ENCODE assay signal across 16 cellular contexts in the genomic region with DNA sequence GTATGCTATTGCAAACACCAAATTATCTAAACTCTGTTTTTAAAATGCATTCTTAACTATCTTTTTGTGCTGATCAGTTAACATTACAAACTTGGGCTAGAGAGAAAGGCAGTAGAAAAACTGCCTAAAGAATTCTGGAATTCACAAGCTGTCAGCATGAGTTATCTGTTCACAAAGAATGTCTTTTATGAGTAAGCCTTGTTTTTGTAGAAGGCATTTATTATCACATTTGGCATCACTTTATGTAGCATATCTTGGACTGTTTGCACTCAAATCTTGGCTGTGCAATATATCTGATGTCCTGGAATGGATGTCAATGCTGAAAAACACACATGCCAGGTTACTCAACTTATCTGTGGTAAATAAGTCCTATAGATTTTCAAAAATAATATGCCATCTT. TPM values are rescaled to one million over a fixed set of nuclear protein-coding genes. Genes with fewer than 3 reads are reported as not detected.
DNase-seq lines count a peak whose midpoint lies in the region; ATAC-seq, FAIRE-seq and TF ChIP-seq lines count a peak whose summit lies in the region.
"Had no signal": no experiment of that assay in that cellular context is flagged by ENCODE, and none has a peak within 500 bp of the region (broad histone marks: within the 10 kb centered on the region; RNA-seq: fewer than 3 reads in every experiment).

No MANE protein-coding gene starts in this region.

- CTCF ChIA-PET in activated CD8-positive, alpha-beta T cell treated with anti-CD3 and anti-CD28 coated beads for 36 hours (lab: Charles Lee) = no interaction called here

- TF ChIP-seq CTCF in fibroblast of the aortic adventitia (IDR thresholded peaks at IDR 0.05; ENCODE audit: insufficient read depth, low read length) (no peak), pancreas (IDR thresholded peaks at IDR 0.05) (no peak)
- no peak for TF ChIP-seq CTCF in activated CD8-positive, alpha-beta T cell treated with anti-CD3 and anti-CD28 coated beads for 36 hours (IDR thresholded peaks at IDR 0.05)

- H3K27ac Mint-ChIP-seq in activated CD8-positive, alpha-beta T cell treated with anti-CD3 and anti-CD28 coated beads for 36 hours = no peak overlapping the region

- no peak overlapping the region for H3K27ac ChIP-seq in pancreas

- no peaks in the 10 kb centered on the region for H3K4me1 ChIP-seq in pancreas
- H3K4me1 ChIP-seq: Caco-2 had no signal

- no peaks in the 10 kb centered on the region for H3K36me3 ChIP-seq in pancreas

- no peaks in the 10 kb centered on the region for H3K27me3 ChIP-seq in pancreas

- H3K36me3 Mint-ChIP-seq in activated CD8-positive, alpha-beta T cell treated with anti-CD3 and anti-CD28 coated beads for 36 hours (ENCODE audit: low read depth) = no peaks in the 10 kb centered on the region

- no peak overlapping the region for H3K4me3 Mint-ChIP-seq in activated CD8-positive, alpha-beta T cell treated with anti-CD3 and anti-CD28 coated beads for 36 hours

- no peak for ATAC-seq in activated CD8-positive, alpha-beta T cell treated with anti-CD3 and anti-CD28 coated beads for 36 hours
- no peak for ATAC-seq in pancreas
- ATAC-seq: HepG2 had no signal

- no peak for DNase-seq in H54 (ENCODE audit: insufficient read length, low spot score)
- DNase-seq in amniotic epithelial cell (ENCODE audit: low read depth) = peak; percentile 79
- DNase-seq in fibroblast of the aortic adventitia (ENCODE audit: low read depth) = peak; percentile 60
- DNase-seq in retina = peak; percentile 14
- DNase-seq in activated CD8-positive, alpha-beta T cell treated with anti-CD3 and anti-CD28 coated beads for 36 hours = no peak
- no peak for DNase-seq in pancreas
- DNase-seq in T-helper 2 cell = no peak
- DNase-seq in NCI-H2196 (lab: John Stamatoyannopoulos, UW; ENCODE audit: unreplicated experiment) = no peak
- DNase-seq: C1 segment of cervical spinal cord, Caco-2, HCEC 1CT, KG1, NCI-H1417 treated with DMSO at 0.1 percent for 48 hours, NCI-H1930, NCI-H510A had no signal

- FAIRE-seq in H54 (lab: Jason Lieb, UNC) (peak; percentile 52), pancreas (lab: Jason Lieb, UNC) (no peak)
- FAIRE-seq: HepG2 had no signal

- H3K9me3 Mint-ChIP-seq in activated CD8-positive, alpha-beta T cell treated with anti-CD3 and anti-CD28 coated beads for 36 hours = no peaks in the 10 kb centered on the region

- no peak for TF ChIP-seq POLR2A in H54 (IDR thresholded peaks at IDR 0.05; ENCODE audit: low read depth, low read length)

- intact Hi-C loops in activated CD8-positive, alpha-beta T cell treated with anti-CD3 and anti-CD28 coated beads for 36 hours (cut with micrococcal nuclease) = no loop called here
- intact Hi-C loops in pancreas (cut with DNase I) = no loop called here

- no peaks in the 10 kb centered on the region for H3K9me3 ChIP-seq in pancreas
- H3K9me3 ChIP-seq: Caco-2 had no signal

- H3K4me3 ChIP-seq in fibroblast of the aortic adventitia (ENCODE audit: low read depth, low read length) = no peak overlapping the region
- H3K4me3 ChIP-seq in pancreas = no peak overlapping the region

- POLR2A ChIA-PET in activated CD8-positive, alpha-beta T cell treated with anti-CD3 and anti-CD28 coated beads for 36 hours (lab: Charles Lee) = interaction anchor here (0.5 kb wide), 1 partner anchor 12 kb away, joined by 3 read pairs; no protein-coding TSS in a partner anchor

- no peaks in the 10 kb centered on the region for H3K4me1 Mint-ChIP-seq in activated CD8-positive, alpha-beta T cell treated with anti-CD3 and anti-CD28 coated beads for 36 hours (ENCODE audit: low read depth)

- H3K27me3 Mint-ChIP-seq in activated CD8-positive, alpha-beta T cell treated with anti-CD3 and anti-CD28 coated beads for 36 hours = no peaks in the 10 kb centered on the region

RNA-seq across cellular contexts. Expression of gene BCHE, which starts 15.5 kb away (rescaled TPM):
- total RNA-seq in fibroblast of the aortic adventitia (ENCODE audit: low replicate concordance) = 5.7 and 76.2 TPM in 2 replicates
- not detected for total RNA-seq in activated CD8-positive, alpha-beta T cell treated with anti-CD3 and anti-CD28 coated beads for 36 hours
- 1 to 10 TPM in 1 of 6 donors, under 1 TPM in 5; 0.09 to 1.3 (median 0.56) TPM for total RNA-seq in pancreas
- 1 to 10 TPM; 1.4 to 3.2 TPM for polyA plus RNA-seq in pancreas
- total RNA-seq: Caco-2, HepG2 had no signal
- polyA plus RNA-seq: HepG2 had no signal

Comparison
In these comparisons a context has a peak if more than half of its experiments do, and no peak if none do; other contexts are left out.
1. DNase-seq: peak in amniotic epithelial cell (single experiment), fibroblast of the aortic adventitia (single experiment) and retina (single experiment); none in H54 (single experiment), activated CD8-positive, alpha-beta T cell treated with anti-CD3 and anti-CD28 coated beads for 36 hours (single experiment), pancreas (0 of 6), T-helper 2 cell (0 of 5) and NCI-H2196 (single experiment).